In genomic region chr1:222038971-222039370, GRCh38 we compare ENCODE assay signal across 21 cellular contexts.
DNase-seq lines count a peak whose midpoint lies in the region; ATAC-seq, FAIRE-seq and TF ChIP-seq lines count a peak whose summit lies in the region.
"Had no signal": no experiment of that assay in that cellular context is flagged by ENCODE, and none has a peak within 500 bp of the region (broad histone marks: within the 10 kb centered on the region; RNA-seq: fewer than 3 reads in every experiment).

No MANE protein-coding gene starts in this region.

- no peaks in the 10 kb centered on the region for H3K79me2 ChIP-seq in K562 (ENCODE audit: control insufficient read depth, insufficient read depth, low read length)

- H3K4me3 ChIP-seq in BLaER1 (no peak overlapping the region), K562 (no peak overlapping the region), right lobe of liver (no peak overlapping the region), psoas muscle (no peak overlapping the region), mucosa of descending colon (no peak overlapping the region)
- H3K4me3 ChIP-seq: GM23338 had no signal

- POLR2A ChIA-PET in K562 (lab: Yijun Ruan, JAX), result no interaction called here
- POLR2A ChIA-PET in naive thymus-derived CD8-positive, alpha-beta T cell (lab: Charles Lee), result no interaction called here

- no TSS peak for BruUV-seq in K562 (replicated peaks; lab: Mats Ljungman, UMichigan)

- H3K4me1 Mint-ChIP-seq in naive thymus-derived CD8-positive, alpha-beta T cell, result no peaks in the 10 kb centered on the region
- H3K4me1 Mint-ChIP-seq: B cell, GM23338, IgD-negative memory B cell had no signal

- H3K27ac Mint-ChIP-seq in naive thymus-derived CD8-positive, alpha-beta T cell, result no peak overlapping the region
- H3K27ac Mint-ChIP-seq: B cell; CD4-positive, alpha-beta T cell; GM23338; IgD-negative memory B cell had no signal

- TF ChIP-seq RAD21 in K562 (CRISPR knock-in tag; conservative IDR thresholded peaks at IDR 0.05 in 1 of 2, IDR thresholded peaks at IDR 0.05 in 1 of 2), result no peak

- DNase-seq in K562 (ENCODE audit: extremely low read depth in 1 of 4, low spot score in 3 of 4) (no peak), right lobe of liver (peak; percentile 53 to 78 (median 70)), psoas muscle (no peak), mucosa of descending colon (no peak), dedifferentiated amniotic fluid mesenchymal stem cell (ENCODE audit: extremely low spot score) (no peak), anterior cingulate cortex (lab: John Stamatoyannopoulos, UW) (no peak)
- no peak for DNase-seq in naive thymus-derived CD8-positive, alpha-beta T cell
- DNase-seq: Caco-2; CD4-positive, alpha-beta T cell; HCEC 1CT had no signal

- intact Hi-C loops in K562 (cut with micrococcal nuclease), result no loop called here
- intact Hi-C loops in right lobe of liver (cut with DNase I), result no loop called here
- intact Hi-C loops in psoas muscle (cut with DNase I), result loop anchor here in 1 of 2 donors (10.0 kb wide), 1 partner anchor 416 kb away; no protein-coding TSS in a partner anchor
- intact Hi-C loops in mucosa of descending colon (cut with DNase I, micrococcal nuclease), result no loop called here

- H3K27me3 ChIP-seq in BLaER1 (no peaks in the 10 kb centered on the region), K562 (ENCODE audit: control insufficient read depth in 2 of 2, insufficient read depth in 2 of 2, low read length in 2 of 2) (peaks cover 2 to 4% of the 10 kb centered on the region in 2 experiments; a peak in 2 of 5 replicates), right lobe of liver (no peaks in the 10 kb centered on the region), psoas muscle (ENCODE audit: insufficient read depth in 3 of 3, low read length in 2 of 3) (no peaks in the 10 kb centered on the region)

- H3K9me3 Mint-ChIP-seq in naive thymus-derived CD8-positive, alpha-beta T cell, result no peaks in the 10 kb centered on the region
- H3K9me3 Mint-ChIP-seq: CD4-positive, alpha-beta T cell; GM23338; IgD-negative memory B cell had no signal

- H3K4me3 Mint-ChIP-seq in naive thymus-derived CD8-positive, alpha-beta T cell, result no peak overlapping the region
- H3K4me3 Mint-ChIP-seq: B cell; CD4-positive, alpha-beta T cell; GM23338; IgD-negative memory B cell had no signal

- TF ChIP-seq EP300 in K562 (IDR thresholded peaks at IDR 0.05; ENCODE audit: low read length), result no peak

- CTCF ChIA-PET in K562 (lab: Yijun Ruan, JAX; ENCODE audit: low intra/inter-chr PET ratio), result no interaction called here

- no peak overlapping the region for H2AFZ ChIP-seq in K562 (ENCODE audit: low read depth, low read length)
- H2AFZ ChIP-seq: GM23338 had no signal

- H3K36me3 ChIP-seq in BLaER1, result no peaks in the 10 kb centered on the region
- H3K36me3 ChIP-seq in K562 (ENCODE audit: control insufficient read depth, insufficient read depth, low read length), result no peaks in the 10 kb centered on the region
- no peaks in the 10 kb centered on the region for H3K36me3 ChIP-seq in right lobe of liver
- H3K36me3 ChIP-seq in psoas muscle (ENCODE audit: insufficient read depth in 1 of 2, low read depth in 1 of 2), result no peaks in the 10 kb centered on the region
- no peaks in the 10 kb centered on the region for H3K36me3 ChIP-seq in mucosa of descending colon (ENCODE audit: low read depth)

- H3K9ac ChIP-seq in BLaER1, result no peak overlapping the region
- no peak overlapping the region for H3K9ac ChIP-seq in K562 (ENCODE audit: insufficient read depth in 1 of 2, low read depth in 2 of 2, low read length in 2 of 2)

- no peak overlapping the region for H3K27ac ChIP-seq in BLaER1
- H3K27ac ChIP-seq in K562 (ENCODE audit: extremely low read depth, low read depth, low read length), result no peak overlapping the region
- peak overlapping the region in 2 of 3 donors; percentile 51 to 58 for H3K27ac ChIP-seq in right lobe of liver
- H3K27ac ChIP-seq in psoas muscle, result peak overlapping the region; percentile 92
- H3K27ac ChIP-seq: C4-2B had no signal

- H4K20me1 ChIP-seq in BLaER1 (no peaks in the 10 kb centered on the region), K562 (replicated peaks; ENCODE audit: control insufficient read depth, insufficient read depth, low read length) (no peaks in the 10 kb centered on the region)

- no peaks in the 10 kb centered on the region for H3K9me1 ChIP-seq in K562 (ENCODE audit: control insufficient read depth, insufficient read depth, low read length)

- no peak for TF ChIP-seq POLR2A in K562 (conservative IDR thresholded peaks at IDR 0.05)
- TF ChIP-seq POLR2A in right lobe of liver (IDR thresholded peaks at IDR 0.05), result no peak

- FAIRE-seq in K562 (lab: Jason Lieb, UNC), result no peak
- FAIRE-seq: D721Med, G401.6, GM12891, GM19239, H54, HTR-8/SVneo had no signal

- H3K9me3 ChIP-seq in BLaER1 (no peaks in the 10 kb centered on the region), K562 (replicated peaks; ENCODE audit: control insufficient read depth, insufficient read depth, low read depth, low read length) (no peaks in the 10 kb centered on the region), right lobe of liver (no peaks in the 10 kb centered on the region), psoas muscle (no peaks in the 10 kb centered on the region), mucosa of descending colon (no peaks in the 10 kb centered on the region)
- H3K9me3 ChIP-seq: Caco-2 had no signal

- H3K36me3 Mint-ChIP-seq in naive thymus-derived CD8-positive, alpha-beta T cell, result no peaks in the 10 kb centered on the region
- H3K36me3 Mint-ChIP-seq: IgD-negative memory B cell had no signal

- ATAC-seq in K562 (no peak; the same call in 2 of the 3 replicates), right lobe of liver (peak; percentile 85 to 93 (median 89)), psoas muscle (peak in 1 of 4 donors; percentile 7), mucosa of descending colon (no peak)
- ATAC-seq in naive thymus-derived CD8-positive, alpha-beta T cell, result no peak
- ATAC-seq: GM23338 had no signal

- peaks cover 2 to 10% (median 3%) of the 10 kb centered on the region in 5 donors for H3K27me3 Mint-ChIP-seq in naive thymus-derived CD8-positive, alpha-beta T cell
- H3K27me3 Mint-ChIP-seq: B cell had no signal

- WGBS in K562 (ENCODE audit: insufficient coverage, low coverage, missing lambda C conversion rate), result 2% methylated on average over 3 of the region's 3 CpGs
- 54% methylated on average over 3 of the region's 3 CpGs for WGBS in right lobe of liver (ENCODE audit: insufficient coverage, low coverage, low lambda C conversion rate, missing lambda C conversion rate)
- 22 to 47% (median 36%) methylated on average over 3 of the region's 3 CpGs for WGBS in psoas muscle, 3 donors

- no peak for TF ChIP-seq CTCF in K562 (IDR thresholded peaks at IDR 0.05 in 2 of 3, conservative IDR thresholded peaks at IDR 0.05 in 1 of 3; ENCODE audit: insufficient read depth in 2 of 3, low read depth in 1 of 3, low read length in 3 of 3)
- no peak for TF ChIP-seq CTCF in right lobe of liver (IDR thresholded peaks at IDR 0.05)
- TF ChIP-seq CTCF in psoas muscle (IDR thresholded peaks at IDR 0.05), result no peak
- TF ChIP-seq CTCF in mucosa of descending colon (IDR thresholded peaks at IDR 0.05), result no peak

- in situ Hi-C loops in K562 (cut with MboI), result no loop called here

- H3K4me2 ChIP-seq in BLaER1 (peak overlapping the region; percentile 68; the same call in 1 of the 2 replicates), K562 (ENCODE audit: insufficient read depth, low read length) (no peak overlapping the region)
- H3K4me2 ChIP-seq: GM23338 had no signal

- H3K4me1 ChIP-seq in BLaER1 (peaks cover 29% of the 10 kb centered on the region), K562 (replicated peaks in 1 of 2; ENCODE audit: control insufficient read depth in 2 of 2, insufficient read depth in 2 of 2, low read length in 2 of 2) (no peaks in the 10 kb centered on the region), right lobe of liver (peaks cover 0 to 18% (median 0%) of the 10 kb centered on the region in 4 donors), psoas muscle (peaks cover 20% of the 10 kb centered on the region), mucosa of descending colon (ENCODE audit: low read depth) (peaks cover 5% of the 10 kb centered on the region)
- H3K4me1 ChIP-seq: Caco-2 had no signal

TF ChIP-seq in K562, 482 proteins besides CTCF, POLR2A, EP300 and RAD21 (continues in another document):
- TF ChIP-seq ZNF766 (CRISPR knock-in tag; conservative IDR thresholded peaks at IDR 0.05), result no peak
- TF ChIP-seq TFE3 (CRISPR knock-in tag; IDR thresholded peaks at IDR 0.05), result peak; percentile 41; the same call in 1 of the 2 replicates
- no peak for TF ChIP-seq ZBTB34 (CRISPR knock-in tag; IDR thresholded peaks at IDR 0.05)
- TF ChIP-seq, protein P1, sequence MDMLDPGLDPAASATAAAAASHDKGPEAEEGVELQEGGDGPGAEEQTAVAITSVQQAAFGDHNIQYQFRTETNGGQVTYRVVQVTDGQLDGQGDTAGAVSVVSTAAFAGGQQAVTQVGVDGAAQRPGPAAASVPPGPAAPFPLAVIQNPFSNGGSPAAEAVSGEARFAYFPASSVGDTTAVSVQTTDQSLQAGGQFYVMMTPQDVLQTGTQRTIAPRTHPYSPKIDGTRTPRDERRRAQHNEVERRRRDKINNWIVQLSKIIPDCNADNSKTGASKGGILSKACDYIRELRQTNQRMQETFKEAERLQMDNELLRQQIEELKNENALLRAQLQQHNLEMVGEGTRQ (CRISPR knock-in tag; IDR thresholded peaks at IDR 0.05), result peak; percentile 58
- TF ChIP-seq ADNP (tag; IDR thresholded peaks at IDR 0.05), result no peak

Comparison
In these comparisons a context has a peak if more than half of its experiments do, and no peak if none do; other contexts are left out.
1. H3K27ac ChIP-seq: peak in right lobe of liver (2 of 3) and psoas muscle (single experiment); none in BLaER1 (single experiment) and K562 (single experiment).
2. ATAC-seq: peak in right lobe of liver (4 of 4); none in K562 (single experiment), mucosa of descending colon (single experiment) and naive thymus-derived CD8-positive, alpha-beta T cell (0 of 2).
3. DNase-seq: peak in right lobe of liver (3 of 3); none in K562 (0 of 4), psoas muscle (0 of 2), mucosa of descending colon (0 of 3), naive thymus-derived CD8-positive, alpha-beta T cell (0 of 10), dedifferentiated amniotic fluid mesenchymal stem cell (single experiment) and anterior cingulate cortex (0 of 58).